20 cellular contexts compared by ENCODE assay signal in genomic region chr6:29945421-29945820, GRCh38. TPM values are rescaled to one million over a fixed set of nuclear protein-coding genes. Genes with fewer than 3 reads are reported as not detected.
DNase-seq lines count a peak whose midpoint lies in the region; ATAC-seq and TF ChIP-seq lines count a peak whose summit lies in the region.
"Had no signal": no experiment of that assay in that cellular context is flagged by ENCODE, and none has a peak within 500 bp of the region (broad histone marks: within the 10 kb centered on the region; RNA-seq: fewer than 3 reads in every experiment).

No MANE protein-coding gene starts in this region.

- H3K27ac ChIP-seq in tibial nerve (no peak overlapping the region), colonic mucosa (no peak overlapping the region)
- H3K27ac ChIP-seq: heart right ventricle, thoracic aorta had no signal

- WGBS in tibial nerve, 2 donors = 57 to 87% methylated on average over 2 of the region's 2 CpGs

- no peak for TF ChIP-seq POLR2A in tibial nerve (IDR thresholded peaks at IDR 0.05)

- H3K36me3 ChIP-seq in tibial nerve (peaks cover 0 to 19% (median 0%) of the 10 kb centered on the region in 3 donors), colonic mucosa (no peaks in the 10 kb centered on the region)
- H3K36me3 ChIP-seq: thoracic aorta had no signal

- no peak for TF ChIP-seq EP300 in tibial nerve (IDR thresholded peaks at IDR 0.05)

- H3K27me3 ChIP-seq in tibial nerve (no peaks in the 10 kb centered on the region), colonic mucosa (no peaks in the 10 kb centered on the region)
- H3K27me3 ChIP-seq: heart right ventricle, MG63 had no signal

- CTCF ChIA-PET in activated naive CD4-positive, alpha-beta T cell treated with anti-CD3 and anti-CD28 coated beads, Interleukin-2, amount 10 ng/mL, durations not matched to agents 7 days and 5 days (lab: Charles Lee) = interaction anchor here (1.0 kb wide), 1 partner anchor 10 kb away, joined by 3 read pairs; no protein-coding TSS in a partner anchor
- CTCF ChIA-PET in activated B cell treated with CpG ODN at 0.5 μM for 24 hours (lab: Charles Lee) = no interaction called here

- peaks cover 55% of the 10 kb centered on the region for H3K4me1 Mint-ChIP-seq in activated naive CD4-positive, alpha-beta T cell treated with anti-CD3 and anti-CD28 coated beads, Interleukin-2, amount 10 ng/mL, durations not matched to agents 7 days and 5 days
- H3K4me1 Mint-ChIP-seq in activated B cell treated with CpG ODN at 0.5 μM for 24 hours (peaks cover 72% of the 10 kb centered on the region), immature natural killer cell (peaks cover 81 to 90% of the 10 kb centered on the region in 2 donors), type B pancreatic cell (ENCODE audit: unreplicated experiment) (peaks cover 12% of the 10 kb centered on the region)

- POLR2A ChIA-PET in activated B cell treated with CpG ODN at 0.5 μM for 24 hours (lab: Charles Lee) = interaction anchor here (1.1 to 5.6 kb wide), 6 partner anchors 14 to 193 kb away, joined by 3 to 64 read pairs (median 4); no protein-coding TSS in a partner anchor

- TF ChIP-seq CTCF in activated B cell treated with CpG ODN at 0.5 μM for 24 hours (IDR thresholded peaks at IDR 0.05) (no peak), type B pancreatic cell (conservative IDR thresholded peaks at IDR 0.05) (no peak), tibial nerve (IDR thresholded peaks at IDR 0.05) (no peak), colonic mucosa (IDR thresholded peaks at IDR 0.05) (no peak)

- peak overlapping the region; percentile 85 for H3K27ac Mint-ChIP-seq in activated naive CD4-positive, alpha-beta T cell treated with anti-CD3 and anti-CD28 coated beads, Interleukin-2, amount 10 ng/mL, durations not matched to agents 7 days and 5 days
- H3K27ac Mint-ChIP-seq in activated B cell treated with CpG ODN at 0.5 μM for 24 hours (peak overlapping the region; percentile 65), immature natural killer cell (peak overlapping the region; percentile 96 to 100 (median 100)), type B pancreatic cell (peak overlapping the region; percentile 29)

- no peak for ATAC-seq in activated B cell treated with CpG ODN at 0.5 μM for 24 hours (ENCODE audit: low read depth)
- ATAC-seq in Right ventricle myocardium superior (ENCODE audit: poor library complexity) = no peak
- ATAC-seq: heart right ventricle, PC-3, SK-N-SH treated with all-trans-retinoic acid at 6 μM for 48 hours had no signal

- no peak overlapping the region for H3K9ac ChIP-seq in colonic mucosa (ENCODE audit: low read depth in 2 of 2, low read length in 2 of 2)

- H3K9me3 ChIP-seq in tibial nerve = no peaks in the 10 kb centered on the region
- no peaks in the 10 kb centered on the region for H3K9me3 ChIP-seq in colonic mucosa
- H3K9me3 ChIP-seq: heart right ventricle, MG63, thoracic aorta had no signal

- no peak for DNase-seq in activated naive CD4-positive, alpha-beta T cell treated with anti-CD3 and anti-CD28 coated beads, Interleukin-2, amount 10 ng/mL, durations not matched to agents 7 days and 5 days
- no peak for DNase-seq in activated naive CD4-positive, alpha-beta T cell treated with Interleukin-2 at 50 U/mL for 16 hours
- DNase-seq in activated B cell treated with CpG ODN at 0.5 μM for 24 hours (no peak), immature natural killer cell (peak in 1 of 3 donors; percentile 12), type B pancreatic cell (ENCODE audit: extremely low spot score, unreplicated experiment) (no peak), tibial nerve (ENCODE audit: low spot score in 2 of 2) (no peak), colonic mucosa (no peak), Right ventricle myocardium superior (no peak)
- DNase-seq: dermis blood vessel endothelial cell; DMS153; GOT3; heart right ventricle; kidney; MG63; NCI-H187; NCI-H510A treated with DMSO at 0.1 percent for 48 hours; PC-3; stimulated activated CD4-positive, alpha-beta T cell treated with anti-CD3 and anti-CD28 coated beads, Interleukin-12 subunit alpha, Interleukin-12 subunit beta, amount 100 ng/mL, for 4 hours had no signal

- H3K4me3 Mint-ChIP-seq in activated naive CD4-positive, alpha-beta T cell treated with anti-CD3 and anti-CD28 coated beads, Interleukin-2, amount 10 ng/mL, durations not matched to agents 7 days and 5 days = peak overlapping the region; percentile 88
- H3K4me3 Mint-ChIP-seq in activated B cell treated with CpG ODN at 0.5 μM for 24 hours (peak overlapping the region; percentile 92), immature natural killer cell (peak overlapping the region; percentile 85 to 100 (median 97)), type B pancreatic cell (peak overlapping the region; percentile 41)

- intact Hi-C loops in activated B cell treated with CpG ODN at 0.5 μM for 24 hours (cut with micrococcal nuclease) (loop anchor here (10.0 kb wide), 1 partner anchor 301 kb away; no protein-coding TSS in a partner anchor), colonic mucosa (cut with DNase I) (no loop called here), Right ventricle myocardium superior (cut with DNase I) (no loop called here)

- peaks cover 73% of the 10 kb centered on the region for H3K36me3 Mint-ChIP-seq in activated naive CD4-positive, alpha-beta T cell treated with anti-CD3 and anti-CD28 coated beads, Interleukin-2, amount 10 ng/mL, durations not matched to agents 7 days and 5 days
- H3K36me3 Mint-ChIP-seq in activated B cell treated with CpG ODN at 0.5 μM for 24 hours (ENCODE audit: low read depth) (peaks cover 79% of the 10 kb centered on the region), immature natural killer cell (peaks cover 45 to 66% (median 55%) of the 10 kb centered on the region in 3 donors), type B pancreatic cell (peaks cover 17% of the 10 kb centered on the region)

- H3K27me3 Mint-ChIP-seq in activated naive CD4-positive, alpha-beta T cell treated with anti-CD3 and anti-CD28 coated beads, Interleukin-2, amount 10 ng/mL, durations not matched to agents 7 days and 5 days = peaks cover 6% of the 10 kb centered on the region
- H3K27me3 Mint-ChIP-seq in activated B cell treated with CpG ODN at 0.5 μM for 24 hours (no peaks in the 10 kb centered on the region), immature natural killer cell (ENCODE audit: low read depth in 3 of 3) (peaks cover 53 to 70% (median 67%) of the 10 kb centered on the region in 3 donors), type B pancreatic cell (peaks cover 11% of the 10 kb centered on the region)

- no peaks in the 10 kb centered on the region for H3K9me3 Mint-ChIP-seq in activated naive CD4-positive, alpha-beta T cell treated with anti-CD3 and anti-CD28 coated beads, Interleukin-2, amount 10 ng/mL, durations not matched to agents 7 days and 5 days
- H3K9me3 Mint-ChIP-seq in activated B cell treated with CpG ODN at 0.5 μM for 24 hours = no peaks in the 10 kb centered on the region
- H3K9me3 Mint-ChIP-seq in immature natural killer cell = peaks cover 0 to 2% (median 0%) of the 10 kb centered on the region in 6 donors
- H3K9me3 Mint-ChIP-seq in type B pancreatic cell = no peaks in the 10 kb centered on the region

- H3K4me3 ChIP-seq in tibial nerve (no peak overlapping the region), colonic mucosa (no peak overlapping the region)
- H3K4me3 ChIP-seq: MG63, thoracic aorta had no signal

- H3K4me1 ChIP-seq in tibial nerve (peaks cover 0 to 23% (median 0%) of the 10 kb centered on the region in 4 donors), colonic mucosa (no peaks in the 10 kb centered on the region)

RNA-seq across cellular contexts. Expression of gene HLA-A, which starts 3.1 kb away (rescaled TPM):
- total RNA-seq in activated B cell treated with CpG ODN at 0.5 μM for 24 hours (1,592 and 1,608 TPM in 2 replicates), type B pancreatic cell (ENCODE audit: low replicate concordance) (183 and 209 TPM in 2 replicates), tibial nerve (100 to 1,000 TPM; 219 to 566 (median 521) TPM), colonic mucosa (1,000 to 10,000 TPM; 1,045 to 1,898 TPM), Right ventricle myocardium superior (222 TPM)
- polyA plus RNA-seq in immature natural killer cell = 1,000 to 10,000 TPM; 2,780 to 4,438 (median 4,182) TPM

Comparison
In these comparisons a context has a peak if more than half of its experiments do, and no peak if none do; other contexts are left out.
1. H3K27ac Mint-ChIP-seq: peak in every context shown above with its lines; median percentile 100 in immature natural killer cell; 85 in activated naive CD4-positive, alpha-beta T cell treated with anti-CD3 and anti-CD28 coated beads, Interleukin-2, amount 10 ng/mL, durations not matched to agents 7 days and 5 days; 65 in activated B cell treated with CpG ODN at 0.5 μM for 24 hours; 29 in type B pancreatic cell.
2. H3K4me3 Mint-ChIP-seq: peak in every context shown above with its lines; median percentile 97 in immature natural killer cell; 92 in activated B cell treated with CpG ODN at 0.5 μM for 24 hours; 88 in activated naive CD4-positive, alpha-beta T cell treated with anti-CD3 and anti-CD28 coated beads, Interleukin-2, amount 10 ng/mL, durations not matched to agents 7 days and 5 days; 41 in type B pancreatic cell.